ENCODE assay signal across 23 cellular contexts in genomic region chr3:169835533-169835932, GRCh38. TPM values are rescaled to one million over a fixed set of nuclear protein-coding genes. Genes with fewer than 3 reads are reported as not detected.
A peak's percentile ranks its signal among the peaks of the same experiment; 100 is the strongest.
DNase-seq lines count a peak whose midpoint lies in the region; ATAC-seq and TF ChIP-seq lines count a peak whose summit lies in the region.
"Had no signal": no experiment of that assay in that cellular context is flagged by ENCODE, and none has a peak within 500 bp of the region (broad histone marks: within the 10 kb centered on the region; RNA-seq: fewer than 3 reads in every experiment).

No MANE protein-coding gene starts in this region.

- intact Hi-C loops in stomach (cut with DNase I; ENCODE audit: low total_unique reads): no loop called here
- intact Hi-C loops in CD14-positive monocyte (cut with micrococcal nuclease): no loop called here

- H4K20me1 ChIP-seq in DOHH2 (ENCODE audit: control insufficient read depth, insufficient read depth, low read depth, low read length) (no peaks in the 10 kb centered on the region), GM23248 (ENCODE audit: insufficient read depth) (no peaks in the 10 kb centered on the region)
- H4K20me1 ChIP-seq: BLaER1 treated with 17β-estradiol and CSF1 and Interleukin-3, amounts not matched to agents 10 nM and 100 nM had no signal

- no peaks in the 10 kb centered on the region for H3K9me3 ChIP-seq in DOHH2 (ENCODE audit: control insufficient read depth, insufficient read depth, low read length)
- no peaks in the 10 kb centered on the region for H3K9me3 ChIP-seq in GM23248 (ENCODE audit: low read depth)
- no peaks in the 10 kb centered on the region for H3K9me3 ChIP-seq in stomach
- H3K9me3 ChIP-seq: BLaER1 treated with 17β-estradiol and CSF1 and Interleukin-3, amounts not matched to agents 10 nM and 100 nM had no signal

- TF ChIP-seq CTCF in DOHH2 (IDR thresholded peaks at IDR 0.05; ENCODE audit: low read depth, low read length, poor library complexity, severe bottlenecking) (no peak), foreskin fibroblast (IDR thresholded peaks at IDR 0.05; ENCODE audit: low read depth, low read length) (no peak), stomach (IDR thresholded peaks at IDR 0.05) (no peak), CD14-positive monocyte (IDR thresholded peaks at IDR 0.05) (no peak)

- peak; percentile 21 for ATAC-seq in HG03378 (IDR thresholded peaks at IDR 0.05; ENCODE audit: unreplicated experiment)
- ATAC-seq in effector memory CD8-positive, alpha-beta T cell (replicated peaks): no peak
- ATAC-seq: T-cell had no signal

- in situ Hi-C loops in GM23248 (cut with MboI): no loop called here

- peaks cover 0 to 6% (median 3%) of the 10 kb centered on the region in 3 donors for H3K27me3 Mint-ChIP-seq in CD14-positive monocyte (ENCODE audit: low read depth in 3 of 3)
- peaks cover 25 to 32% of the 10 kb centered on the region in 2 donors for H3K27me3 Mint-ChIP-seq in effector memory CD8-positive, alpha-beta T cell
- H3K27me3 Mint-ChIP-seq: activated CD4-positive, alpha-beta memory T cell treated with anti-CD3 and anti-CD28 coated beads for 36 hours had no signal

- TF ChIP-seq EP300 in stomach (IDR thresholded peaks at IDR 0.05): no peak

- H3K36me3 Mint-ChIP-seq in CD14-positive monocyte: no peaks in the 10 kb centered on the region
- H3K36me3 Mint-ChIP-seq in effector memory CD8-positive, alpha-beta T cell (ENCODE audit: insufficient read depth): no peaks in the 10 kb centered on the region
- H3K36me3 Mint-ChIP-seq: activated CD4-positive, alpha-beta memory T cell treated with anti-CD3 and anti-CD28 coated beads for 36 hours; activated naive CD8-positive, alpha-beta T cell; T-cell had no signal

- no peaks in the 10 kb centered on the region for H3K9me3 Mint-ChIP-seq in CD14-positive monocyte
- no peaks in the 10 kb centered on the region for H3K9me3 Mint-ChIP-seq in effector memory CD8-positive, alpha-beta T cell
- H3K9me3 Mint-ChIP-seq: activated CD4-positive, alpha-beta memory T cell treated with anti-CD3 and anti-CD28 coated beads for 36 hours; activated T-cell treated with anti-CD3 and anti-CD28 coated beads, Interleukin-2, amount 50 U/mL, for 24 hours; nephron; T-cell had no signal

- H3K27ac ChIP-seq in DOHH2 (ENCODE audit: low read depth, low read length) (peak overlapping the region; percentile 22; the same call in 1 of the 2 replicates), GM23248 (peak overlapping the region; percentile 88), stomach (no peak overlapping the region)

- DNase-seq in GM23248: peak; percentile 22
- DNase-seq in foreskin fibroblast: peak; percentile 20 to 31
- no peak for DNase-seq in stomach
- DNase-seq in CD14-positive monocyte (ENCODE audit: low spot score): no peak
- DNase-seq in effector memory CD8-positive, alpha-beta T cell: no peak
- DNase-seq in NOMO-1 treated with dmso at 0.1 percent for 144 hours (lab: John Stamatoyannopoulos, UW; ENCODE audit: unreplicated experiment): no peak
- DNase-seq: activated CD4-positive, alpha-beta memory T cell treated with anti-CD3 and anti-CD28 coated beads for 36 hours; activated T-cell treated with anti-CD3 and anti-CD28 coated beads, Interleukin-2, amount 50 U/mL, for 24 hours; GF-D8; kidney; mesendoderm; MM.1S; NCI-H1694; NCI-H2227 treated with DMSO at 0.1 percent for 48 hours; small intestine; T-cell had no signal

- peak overlapping the region; percentile 84 for H2AFZ ChIP-seq in GM23248

- H3K36me3 ChIP-seq in DOHH2 (ENCODE audit: control insufficient read depth, low read length) (peaks cover 10% of the 10 kb centered on the region), GM23248 (ENCODE audit: low read depth) (no peaks in the 10 kb centered on the region), stomach (no peaks in the 10 kb centered on the region)
- H3K36me3 ChIP-seq: BLaER1 treated with 17β-estradiol and CSF1 and Interleukin-3, amounts not matched to agents 10 nM and 100 nM had no signal

- H3K4me1 ChIP-seq in DOHH2 (ENCODE audit: control insufficient read depth, low read length) (peaks cover 41% of the 10 kb centered on the region), GM23248 (ENCODE audit: insufficient read depth) (peaks cover 22% of the 10 kb centered on the region), stomach (no peaks in the 10 kb centered on the region)

- H3K4me2 ChIP-seq in DOHH2 (ENCODE audit: low read length): peak overlapping the region; percentile 33; the same call in 1 of the 2 replicates
- H3K4me2 ChIP-seq in GM23248 (ENCODE audit: unreplicated experiment): no peak overlapping the region

- TF ChIP-seq POLR2A in stomach (IDR thresholded peaks at IDR 0.05): no peak

- 44 to 47% methylated on average over 1 of the region's 1 CpG for WGBS in GM23248 (ENCODE audit: low coverage in 1 of 2, low lambda C conversion rate in 2 of 2, missing lambda C conversion rate in 2 of 2), 2 experiments
- WGBS in stomach, 5 donors: 56 to 81% (median 68%) methylated on average over 1 of the region's 1 CpG

- no peak overlapping the region for H3K4me3 ChIP-seq in DOHH2 (ENCODE audit: low read length)
- no peak overlapping the region for H3K4me3 ChIP-seq in GM23248
- no peak overlapping the region for H3K4me3 ChIP-seq in foreskin fibroblast (ENCODE audit: low read depth in 1 of 2, low read length in 2 of 2)
- H3K4me3 ChIP-seq in stomach: no peak overlapping the region
- H3K4me3 ChIP-seq: BLaER1 treated with 17β-estradiol and CSF1 and Interleukin-3, amounts not matched to agents 10 nM and 100 nM had no signal

- H3K4me3 Mint-ChIP-seq in CD14-positive monocyte: no peak overlapping the region
- H3K4me3 Mint-ChIP-seq in effector memory CD8-positive, alpha-beta T cell: no peak overlapping the region
- H3K4me3 Mint-ChIP-seq: activated CD4-positive, alpha-beta memory T cell treated with anti-CD3 and anti-CD28 coated beads for 36 hours; activated naive CD8-positive, alpha-beta T cell; activated T-cell treated with anti-CD3 and anti-CD28 coated beads, Interleukin-2, amount 50 U/mL, for 24 hours; nephron; T-cell had no signal

- H3K9me2 ChIP-seq in DOHH2 (replicated peaks; ENCODE audit: control insufficient read depth, low read length) (no peaks in the 10 kb centered on the region), GM23248 (ENCODE audit: insufficient read depth) (no peaks in the 10 kb centered on the region)

- no peak overlapping the region for H3K27ac Mint-ChIP-seq in CD14-positive monocyte
- no peak overlapping the region for H3K27ac Mint-ChIP-seq in effector memory CD8-positive, alpha-beta T cell
- H3K27ac Mint-ChIP-seq: activated CD4-positive, alpha-beta memory T cell treated with anti-CD3 and anti-CD28 coated beads for 36 hours; activated naive CD8-positive, alpha-beta T cell; activated T-cell treated with anti-CD3 and anti-CD28 coated beads, Interleukin-2, amount 50 U/mL, for 24 hours; nephron had no signal

- peaks cover 3% of the 10 kb centered on the region; the same call in 1 of the 2 replicates for H3F3A ChIP-seq in DOHH2 (ENCODE audit: control insufficient read depth, insufficient read depth)
- peaks cover 21% of the 10 kb centered on the region for H3F3A ChIP-seq in GM23248 (ENCODE audit: insufficient read depth)

- no peaks in the 10 kb centered on the region for H3K27me3 ChIP-seq in DOHH2 (ENCODE audit: control insufficient read depth, low read length)
- H3K27me3 ChIP-seq in GM23248 (replicated peaks; ENCODE audit: insufficient read depth): no peaks in the 10 kb centered on the region
- H3K27me3 ChIP-seq in stomach: no peaks in the 10 kb centered on the region
- H3K27me3 ChIP-seq: BLaER1 treated with 17β-estradiol and CSF1 and Interleukin-3, amounts not matched to agents 10 nM and 100 nM had no signal

- H3K79me2 ChIP-seq in DOHH2 (ENCODE audit: control insufficient read depth, low read length) (no peaks in the 10 kb centered on the region), GM23248 (ENCODE audit: insufficient read depth) (no peaks in the 10 kb centered on the region)

- H3K4me1 Mint-ChIP-seq in CD14-positive monocyte: peaks cover 13% of the 10 kb centered on the region
- H3K4me1 Mint-ChIP-seq in effector memory CD8-positive, alpha-beta T cell (ENCODE audit: low read depth in 2 of 2): no peaks in the 10 kb centered on the region
- H3K4me1 Mint-ChIP-seq: nephron, T-cell had no signal

- H3K9ac ChIP-seq in GM23248: peak overlapping the region; percentile 69

RNA-seq across cellular contexts. Expression of gene LRRC34, which starts 22.8 kb away (rescaled TPM):
- 3.4 and 9.4 TPM in 2 replicates for total RNA-seq in GM23248 (2014; rRNA removed; shearing (Covaris generic))
- polyA plus RNA-seq in GM23248 (2016; fragmentation: Nextera tagmentation; extraction: Ambion mirVana) (4.2 and 5.9 TPM in 2 replicates), stomach (1 to 10 TPM in 2 of 3 donors, under 1 TPM in 1; 0.88 to 2.1 (median 1.7) TPM), CD14-positive monocyte (under 1 TPM; 0.25 to 0.61 TPM)
- total RNA-seq in stomach: 1 to 10 TPM in 1 of 5 donors, under 1 TPM in 1, not detected in 3; 0.43 to 4.2 TPM
- total RNA-seq: A172 had no signal

RNA-seq across cellular contexts. Expression of gene LRRIQ4, which starts 22.9 kb away (rescaled TPM):
- total RNA-seq in GM23248 (2014; rRNA removed; shearing (Covaris generic)): not detected in 2 replicates
- not detected in 2 replicates for polyA plus RNA-seq in GM23248 (2016; fragmentation: Nextera tagmentation; extraction: Ambion mirVana)
- 1 to 10 TPM in 1 of 5 donors, not detected in 4; 4.6 TPM for total RNA-seq in stomach
- polyA plus RNA-seq in stomach: not detected
- not detected for polyA plus RNA-seq in CD14-positive monocyte
- total RNA-seq: A172, kidney, pulmonary artery endothelial cell, T-cell had no signal
- polyA plus RNA-seq: small intestine had no signal

RNA-seq across cellular contexts. Expression of gene LRRC31, which starts 34.2 kb away (rescaled TPM):
- total RNA-seq in GM23248 (2014; rRNA removed; shearing (Covaris generic)): not detected in 2 replicates
- polyA plus RNA-seq in GM23248 (2016; fragmentation: Nextera tagmentation; extraction: Ambion mirVana) (not detected in 2 replicates), stomach (10 to 100 TPM in 1 of 3 donors, 1 to 10 TPM in 2; 2.6 to 14.2 (median 4.0) TPM), CD14-positive monocyte (not detected)
- 10 to 100 TPM in 3 of 5 donors, 1 to 10 TPM in 2; 1.8 to 35.3 (median 15.2) TPM for total RNA-seq in stomach
- total RNA-seq: A172; activated CD4-positive, alpha-beta memory T cell treated with anti-CD3 and anti-CD28 coated beads for 36 hours; pulmonary artery endothelial cell; T-cell had no signal

Comparison
In these comparisons a context has a peak if more than half of its experiments do, and no peak if none do; other contexts are left out.
1. H3K27ac ChIP-seq: peak in DOHH2 (single experiment) and GM23248 (single experiment); none in stomach (0 of 5).
2. DNase-seq: peak in GM23248 (single experiment) and foreskin fibroblast (2 of 2); none in stomach (single experiment), CD14-positive monocyte (single experiment), effector memory CD8-positive, alpha-beta T cell (0 of 3) and NOMO-1 treated with dmso at 0.1 percent for 144 hours (single experiment).